6 cellular contexts compared by ENCODE assay signal in the genomic region with DNA sequence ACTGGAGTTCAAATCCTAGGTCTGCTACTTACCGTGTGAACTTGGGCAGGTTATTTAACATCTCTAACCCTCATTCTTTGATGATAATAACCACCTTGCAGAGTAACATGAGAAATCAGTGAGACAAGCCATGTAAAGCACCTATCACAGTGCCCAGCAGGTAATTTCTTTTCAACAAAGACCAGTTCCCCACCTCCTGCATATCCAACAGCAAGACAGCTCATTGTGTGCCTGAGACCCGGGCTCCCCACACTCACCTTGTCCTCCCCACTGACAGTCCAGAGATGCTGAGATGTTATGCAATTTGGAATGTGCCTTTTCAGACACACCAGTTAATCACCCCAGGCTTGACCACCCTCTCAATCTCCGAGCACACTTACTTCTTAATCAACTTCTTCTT.
"Had no signal": no experiment of that assay in that cellular context is flagged by ENCODE, and none has a peak within 500 bp of the region (broad histone marks: within the 10 kb centered on the region; RNA-seq: fewer than 3 reads in every experiment).

No MANE protein-coding gene starts in this region.

- H3K4me3 ChIP-seq: GM23248, HAP-1, K562 had no signal

- H3K36me3 ChIP-seq: HAP-1 had no signal

- DNase-seq: GM23248, HFFc6, IMR-90 had no signal

- H3K4me3 Mint-ChIP-seq: HFFc6 had no signal

- ATAC-seq: HCT116, K562 had no signal

- H3K27ac Mint-ChIP-seq: HFFc6 had no signal
